Comparison of ENCODE assay signal across 26 cellular contexts in genomic region chr15:83854314-83854713, GRCh38.
A peak's percentile ranks its signal among the peaks of the same experiment; 100 is the strongest.
DNase-seq lines count a peak whose midpoint lies in the region; ATAC-seq, FAIRE-seq and TF ChIP-seq lines count a peak whose summit lies in the region.
"Had no signal": no experiment of that assay in that cellular context is flagged by ENCODE, and none has a peak within 500 bp of the region (broad histone marks: within the 10 kb centered on the region; RNA-seq: fewer than 3 reads in every experiment).

No MANE protein-coding gene starts in this region.

- in situ Hi-C loops in GM12878 (cut with MboI): no loop called here
- in situ Hi-C loops in ACHN (cut with HindIII; ENCODE audit: low pct_ligation_motif_present, low pct_unique_long_range_greater_than_20kb, low sequenced_read_pairs): no loop called here

- RAD21 ChIA-PET in GM12878 (lab: Charles Lee; ENCODE audit: unreplicated experiment): no interaction called here

- WGBS in GM12878 (ENCODE audit: insufficient coverage, insufficient replicate concordance, low lambda C conversion rate, missing lambda C conversion rate): 36% methylated on average over 4 of the region's 4 CpGs
- WGBS in aorta, 2 donors: 81 to 83% methylated on average over 4 of the region's 4 CpGs

- no peak for TF ChIP-seq CTCF in GM12878 (IDR thresholded peaks at IDR 0.05 in 2 of 3, conservative IDR thresholded peaks at IDR 0.05 in 1 of 3; ENCODE audit: control insufficient read depth in 2 of 3, extremely low read depth in 1 of 3, insufficient read depth in 1 of 3, low read depth in 3 of 3, low read length in 3 of 3)

- peak; percentile 43 for DNase-seq in ELR (ENCODE audit: low read depth)
- DNase-seq in HT1080 (ENCODE audit: low read depth): peak; percentile 80
- no peak for DNase-seq in GM12878 (ENCODE audit: low read depth, low spot score)
- peak; percentile 69 for DNase-seq in iris pigment epithelial cell (ENCODE audit: low read depth)
- no peak for DNase-seq in ACHN
- DNase-seq in inferior parietal cortex (ENCODE audit: extremely low spot score): no peak
- DNase-seq in aorta: no peak
- DNase-seq: activated CD4-positive, alpha-beta T cell treated with anti-CD3 and anti-CD28 coated beads, Interleukin-2, amount 10 ng/mL, durations not matched to agents 7 days and 5 days; activated CD8-positive, alpha-beta memory T cell treated with anti-CD3 and anti-CD28 coated beads, Interleukin-2, amount 10 ng/mL, durations not matched to agents 7 days and 5 days; activated naive CD4-positive, alpha-beta T cell treated with anti-CD3 and anti-CD28 coated beads, Interleukin-2, amount 10 ng/mL, durations not matched to agents 7 days and 5 days; amygdala; CD4-positive, CD25-positive, alpha-beta regulatory T cell; foreskin fibroblast; GDM1; left lung; MG63; natural killer cell; NCI-H1436; NCI-H510A treated with DMSO at 0.1 percent for 48 hours; small intestine; stimulated activated CD4-positive, alpha-beta T cell treated with anti-CD3 and anti-CD28 coated beads, Interleukin-1b, Interleukin-23, amount 100 ng/mL, for 48 hours; upper lobe of left lung had no signal

- H4K20me1 ChIP-seq in GM12878 (ENCODE audit: control insufficient read depth, insufficient read depth): no peaks in the 10 kb centered on the region

- intact Hi-C loops in GM12878 (cut with micrococcal nuclease; ENCODE audit: unreplicated experiment): no loop called here
- intact Hi-C loops in aorta (cut with DNase I): no loop called here

- no peak overlapping the region for H2AFZ ChIP-seq in GM12878 (ENCODE audit: control insufficient read depth, low read depth, low read length)

- POLR2A ChIA-PET in GM12878 (lab: Charles Lee): no interaction called here

- no peak for TF ChIP-seq EP300 in GM12878 (IDR thresholded peaks at IDR 0.05; ENCODE audit: borderline replicate concordance in 1 of 2, control insufficient read depth in 1 of 2, low read depth in 2 of 2, low read length in 2 of 2)

- BruUV-seq in GM12878 (replicated peaks; lab: Mats Ljungman, UMichigan): no TSS peak

- CTCF ChIA-PET in GM12878 (lab: Yijun Ruan, JAX): no interaction called here

- H3K9me3 ChIP-seq in GM12878 (replicated peaks; ENCODE audit: control insufficient read depth, insufficient read depth, low read length) (no peaks in the 10 kb centered on the region), aorta (ENCODE audit: control insufficient read depth, low read length) (no peaks in the 10 kb centered on the region)
- H3K9me3 ChIP-seq: left lung, MG63, upper lobe of left lung had no signal

- no peak for TF ChIP-seq RAD21 in GM12878 (IDR thresholded peaks at IDR 0.05; ENCODE audit: insufficient read depth, low read depth, low read length)

- no peak for TF ChIP-seq POLR2A in GM12878 (IDR thresholded peaks at IDR 0.05; ENCODE audit: low read depth, low read length)

- ATAC-seq in GM12878: no peak
- ATAC-seq in aorta (ENCODE audit: low FRiP score): no peak
- ATAC-seq in HG03469 (IDR thresholded peaks at IDR 0.05; ENCODE audit: unreplicated experiment): no peak
- ATAC-seq: activated CD8-positive, alpha-beta memory T cell treated with anti-CD3 and anti-CD28 coated beads, Interleukin-2, amount 10 ng/mL, durations not matched to agents 7 days and 5 days; left lung; natural killer cell; SK-N-SH treated with all-trans-retinoic acid at 6 μM for 48 hours had no signal

- no peak overlapping the region for H3K4me2 ChIP-seq in GM12878 (ENCODE audit: control insufficient read depth, insufficient read depth)

- H3K27me3 ChIP-seq in GM12878 (replicated peaks in 1 of 2; ENCODE audit: control insufficient read depth in 2 of 2, insufficient read depth in 2 of 2, low read length in 1 of 2) (no peaks in the 10 kb centered on the region), aorta (ENCODE audit: control insufficient read depth in 1 of 2, insufficient read depth in 2 of 2, low read length in 1 of 2) (no peaks in the 10 kb centered on the region)
- H3K27me3 ChIP-seq: left lung, MG63, upper lobe of left lung had no signal

- no peak overlapping the region for H3K27ac ChIP-seq in GM12878 (ENCODE audit: control insufficient read depth, insufficient read depth)
- H3K27ac ChIP-seq in aorta (ENCODE audit: low read depth in 1 of 2, low read length in 2 of 2): no peak overlapping the region
- H3K27ac ChIP-seq: HL-60, left lung, upper lobe of left lung had no signal

- no peaks in the 10 kb centered on the region for H3K79me2 ChIP-seq in GM12878 (ENCODE audit: control insufficient read depth, insufficient read depth, low read length)

- no peak overlapping the region for H3K9ac ChIP-seq in GM12878 (ENCODE audit: control insufficient read depth, insufficient read depth, low read length)

- H3K4me1 ChIP-seq in GM12878 (ENCODE audit: control insufficient read depth, insufficient read depth, low read length) (no peaks in the 10 kb centered on the region), aorta (ENCODE audit: control insufficient read depth in 1 of 2, insufficient read depth in 2 of 2, low read length in 2 of 2) (peaks cover 0 to 2% of the 10 kb centered on the region in 2 donors)
- H3K4me1 ChIP-seq: left lung, upper lobe of left lung had no signal

- SMC1A ChIA-PET in GM12878 (lab: Charles Lee; ENCODE audit: uncharacterized antibody, unreplicated experiment): no interaction called here

- no peak for FAIRE-seq in GM12878 (lab: Jason Lieb, UNC)
- FAIRE-seq: H1, small intestine had no signal

- H3K36me3 ChIP-seq in GM12878 (ENCODE audit: control insufficient read depth in 2 of 2, insufficient read depth in 2 of 2, low read length in 1 of 2) (no peaks in the 10 kb centered on the region), aorta (ENCODE audit: control insufficient read depth in 1 of 2, insufficient read depth in 2 of 2, low read length in 1 of 2) (no peaks in the 10 kb centered on the region)
- H3K36me3 ChIP-seq: left lung, MG63, upper lobe of left lung had no signal

- H3K4me3 ChIP-seq in GM12878: no peak overlapping the region
- no peak overlapping the region for H3K4me3 ChIP-seq in aorta (ENCODE audit: low read length in 2 of 2)
- H3K4me3 ChIP-seq: left lung, MG63, upper lobe of left lung had no signal

TF ChIP-seq in GM12878, 131 proteins besides CTCF, POLR2A, EP300 and RAD21:
- no peak for TF ChIP-seq ZNF24 (IDR thresholded peaks at IDR 0.05)
- TF ChIP-seq JUNB (IDR thresholded peaks at IDR 0.05): peak; percentile 30

Comparison
In these comparisons a context has a peak if more than half of its experiments do, and no peak if none do; other contexts are left out.
1. DNase-seq: peak in ELR (single experiment), HT1080 (single experiment) and iris pigment epithelial cell (single experiment); none in GM12878 (single experiment), ACHN (single experiment), inferior parietal cortex (single experiment) and aorta (0 of 2).